Comparison of ENCODE assay signal across 8 cellular contexts in the genomic region with DNA sequence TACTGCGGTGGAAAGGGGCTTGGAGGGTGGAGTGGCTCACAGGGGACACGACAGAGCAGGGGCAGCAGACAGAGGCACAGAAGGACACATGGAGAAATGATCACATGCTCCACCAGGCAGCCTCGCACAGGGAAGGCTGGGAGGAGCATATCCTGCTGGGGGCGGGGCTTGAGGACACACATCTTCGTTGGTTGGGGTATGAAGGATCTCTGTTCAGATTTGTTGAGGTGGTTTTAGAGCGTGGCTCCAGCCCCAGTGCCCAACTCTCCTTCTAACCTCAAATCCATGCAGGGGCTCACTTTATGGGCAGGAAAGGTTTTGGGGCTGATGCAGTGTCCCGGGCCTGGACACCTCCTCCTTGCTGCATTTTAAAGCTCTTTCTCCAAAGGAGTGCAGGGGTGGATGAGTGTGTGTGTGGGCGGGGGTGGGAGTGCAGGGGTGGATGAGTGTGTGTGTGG. TPM values are rescaled to one million over a fixed set of nuclear protein-coding genes. Genes with fewer than 3 reads are reported as not detected.
DNase-seq lines count a peak whose midpoint lies in the region; ATAC-seq and TF ChIP-seq lines count a peak whose summit lies in the region.

No MANE protein-coding gene starts in this region.

- peaks cover 0 to 5% (median 0%) of the 10 kb centered on the region in 4 donors for H3K4me1 ChIP-seq in right lobe of liver

- peaks cover 21% of the 10 kb centered on the region for H3K36me3 Mint-ChIP-seq in WTC11
- peaks cover 15% of the 10 kb centered on the region for H3K36me3 Mint-ChIP-seq in dendritic cell treated with granulocyte-macrophage colony-stimulating factor and Interleukin-4, amounts not matched to agents 40 ng/mL and 50 ng/mL, for 4 days (ENCODE audit: low read depth)

- peak overlapping the region; percentile 35 for H3K27ac Mint-ChIP-seq in WTC11
- H3K27ac Mint-ChIP-seq in dendritic cell treated with granulocyte-macrophage colony-stimulating factor and Interleukin-4, amounts not matched to agents 40 ng/mL and 50 ng/mL, for 4 days = no peak overlapping the region

- WGBS in right lobe of liver (ENCODE audit: insufficient coverage, low coverage, low lambda C conversion rate, missing lambda C conversion rate) = 15% methylated on average over 6 of the region's 8 CpGs

- peaks cover 38% of the 10 kb centered on the region for H3K27me3 Mint-ChIP-seq in WTC11 (ENCODE audit: low read depth)
- peaks cover 67% of the 10 kb centered on the region for H3K27me3 Mint-ChIP-seq in dendritic cell treated with granulocyte-macrophage colony-stimulating factor and Interleukin-4, amounts not matched to agents 40 ng/mL and 50 ng/mL, for 4 days

- CTCF ChIA-PET in WTC11 (lab: Charles Lee) = interaction anchor here (0.8 to 8.9 kb wide), 8 partner anchors 13 to 207 kb away, joined by 3 to 110 read pairs (median 4); a partner anchor contains a TSS

- intact Hi-C loops in dendritic cell treated with granulocyte-macrophage colony-stimulating factor and Interleukin-4, amounts not matched to agents 40 ng/mL and 50 ng/mL, for 4 days (cut with micrococcal nuclease) = loop anchor here (5.0 kb wide), 3 partner anchors 90 to 210 kb away; a partner anchor contains a TSS
- intact Hi-C loops in right lobe of liver (cut with DNase I) = loop anchor here in 1 of 2 donors (5.0 kb wide), 1 partner anchor 95 kb away; no protein-coding TSS in a partner anchor

- peak; percentile 50 for ATAC-seq in WTC11
- peak; percentile 41 to 53 (median 48) for ATAC-seq in right lobe of liver
- ATAC-seq in HG02763 (IDR thresholded peaks at IDR 0.05; ENCODE audit: unreplicated experiment) = no peak

- DNase-seq in GM03348 (ENCODE audit: low spot score) = peak; percentile 92
- peak; percentile 44 for DNase-seq in NCI-H2081 treated with DMSO at 0.1 percent for 48 hours (lab: John Stamatoyannopoulos, UW)
- peak; percentile 89 for DNase-seq in WTC11 (ENCODE audit: low spot score)
- peak in 1 of 3 donors; percentile 69 for DNase-seq in right lobe of liver
- DNase-seq in stimulated activated CD4-positive, alpha-beta T cell treated with anti-CD3 and anti-CD28 coated beads, Interleukin-4, amount 100 ng/mL, for 4 hours = peak; percentile 49 to 58
- DNase-seq in activated gamma-delta T cell (lab: John Stamatoyannopoulos, UW) = no peak

- no peaks in the 10 kb centered on the region for H3K9me3 Mint-ChIP-seq in WTC11
- H3K9me3 Mint-ChIP-seq in dendritic cell treated with granulocyte-macrophage colony-stimulating factor and Interleukin-4, amounts not matched to agents 40 ng/mL and 50 ng/mL, for 4 days = no peaks in the 10 kb centered on the region

- H3K4me1 Mint-ChIP-seq in WTC11 = peaks cover 51% of the 10 kb centered on the region
- peaks cover 54% of the 10 kb centered on the region for H3K4me1 Mint-ChIP-seq in dendritic cell treated with granulocyte-macrophage colony-stimulating factor and Interleukin-4, amounts not matched to agents 40 ng/mL and 50 ng/mL, for 4 days (ENCODE audit: low read depth)

- no peaks in the 10 kb centered on the region for H3K9me3 ChIP-seq in right lobe of liver

- no peak for TF ChIP-seq POLR2A in right lobe of liver (IDR thresholded peaks at IDR 0.05)

- H3K4me3 ChIP-seq in right lobe of liver = no peak overlapping the region

- POLR2A ChIA-PET in WTC11 (lab: Charles Lee) = interaction anchor here (1.0 to 1.5 kb wide), 3 partner anchors 46 to 75 kb away, joined by 3 to 4 read pairs (median 4); a partner anchor contains a TSS

- H3K4me3 Mint-ChIP-seq in WTC11 = peak overlapping the region; percentile 65
- peak overlapping the region; percentile 48 for H3K4me3 Mint-ChIP-seq in dendritic cell treated with granulocyte-macrophage colony-stimulating factor and Interleukin-4, amounts not matched to agents 40 ng/mL and 50 ng/mL, for 4 days

- no peak overlapping the region for H3K27ac ChIP-seq in right lobe of liver

- TF ChIP-seq CTCF in WTC11 (IDR thresholded peaks at IDR 0.05) (no peak), right lobe of liver (IDR thresholded peaks at IDR 0.05) (no peak)

- no peaks in the 10 kb centered on the region for H3K27me3 ChIP-seq in right lobe of liver

- no peaks in the 10 kb centered on the region for H3K36me3 ChIP-seq in right lobe of liver

TF ChIP-seq in WTC11, 78 proteins besides CTCF, POLR2A, EP300 and RAD21 (continues in another document):
- no peak for TF ChIP-seq FOXJ3 (CRISPR knock-in tag; IDR thresholded peaks at IDR 0.05; ENCODE audit: borderline replicate concordance)
- no peak for TF ChIP-seq SMAD4 (CRISPR knock-in tag; IDR thresholded peaks at IDR 0.05)
- no peak for TF ChIP-seq ESRRA (CRISPR knock-in tag; IDR thresholded peaks at IDR 0.05; ENCODE audit: borderline replicate concordance)
- TF ChIP-seq, protein P1, sequence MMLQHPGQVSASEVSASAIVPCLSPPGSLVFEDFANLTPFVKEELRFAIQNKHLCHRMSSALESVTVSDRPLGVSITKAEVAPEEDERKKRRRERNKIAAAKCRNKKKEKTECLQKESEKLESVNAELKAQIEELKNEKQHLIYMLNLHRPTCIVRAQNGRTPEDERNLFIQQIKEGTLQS (CRISPR knock-in tag; conservative IDR thresholded peaks at IDR 0.05) = no peak
- no peak for TF ChIP-seq ZBTB21 (CRISPR knock-in tag; IDR thresholded peaks at IDR 0.05; ENCODE audit: borderline replicate concordance)
- TF ChIP-seq, protein P2, sequence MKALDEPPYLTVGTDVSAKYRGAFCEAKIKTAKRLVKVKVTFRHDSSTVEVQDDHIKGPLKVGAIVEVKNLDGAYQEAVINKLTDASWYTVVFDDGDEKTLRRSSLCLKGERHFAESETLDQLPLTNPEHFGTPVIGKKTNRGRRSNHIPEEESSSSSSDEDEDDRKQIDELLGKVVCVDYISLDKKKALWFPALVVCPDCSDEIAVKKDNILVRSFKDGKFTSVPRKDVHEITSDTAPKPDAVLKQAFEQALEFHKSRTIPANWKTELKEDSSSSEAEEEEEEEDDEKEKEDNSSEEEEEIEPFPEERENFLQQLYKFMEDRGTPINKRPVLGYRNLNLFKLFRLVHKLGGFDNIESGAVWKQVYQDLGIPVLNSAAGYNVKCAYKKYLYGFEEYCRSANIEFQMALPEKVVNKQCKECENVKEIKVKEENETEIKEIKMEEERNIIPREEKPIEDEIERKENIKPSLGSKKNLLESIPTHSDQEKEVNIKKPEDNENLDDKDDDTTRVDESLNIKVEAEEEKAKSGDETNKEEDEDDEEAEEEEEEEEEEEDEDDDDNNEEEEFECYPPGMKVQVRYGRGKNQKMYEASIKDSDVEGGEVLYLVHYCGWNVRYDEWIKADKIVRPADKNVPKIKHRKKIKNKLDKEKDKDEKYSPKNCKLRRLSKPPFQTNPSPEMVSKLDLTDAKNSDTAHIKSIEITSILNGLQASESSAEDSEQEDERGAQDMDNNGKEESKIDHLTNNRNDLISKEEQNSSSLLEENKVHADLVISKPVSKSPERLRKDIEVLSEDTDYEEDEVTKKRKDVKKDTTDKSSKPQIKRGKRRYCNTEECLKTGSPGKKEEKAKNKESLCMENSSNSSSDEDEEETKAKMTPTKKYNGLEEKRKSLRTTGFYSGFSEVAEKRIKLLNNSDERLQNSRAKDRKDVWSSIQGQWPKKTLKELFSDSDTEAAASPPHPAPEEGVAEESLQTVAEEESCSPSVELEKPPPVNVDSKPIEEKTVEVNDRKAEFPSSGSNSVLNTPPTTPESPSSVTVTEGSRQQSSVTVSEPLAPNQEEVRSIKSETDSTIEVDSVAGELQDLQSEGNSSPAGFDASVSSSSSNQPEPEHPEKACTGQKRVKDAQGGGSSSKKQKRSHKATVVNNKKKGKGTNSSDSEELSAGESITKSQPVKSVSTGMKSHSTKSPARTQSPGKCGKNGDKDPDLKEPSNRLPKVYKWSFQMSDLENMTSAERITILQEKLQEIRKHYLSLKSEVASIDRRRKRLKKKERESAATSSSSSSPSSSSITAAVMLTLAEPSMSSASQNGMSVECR (CRISPR knock-in tag; IDR thresholded peaks at IDR 0.05; ENCODE audit: borderline replicate concordance) = no peak
- peak; percentile 35; the same call in 1 of the 2 replicates for TF ChIP-seq SP1 (CRISPR knock-in tag; conservative IDR thresholded peaks at IDR 0.05)
- TF ChIP-seq, protein P3, sequence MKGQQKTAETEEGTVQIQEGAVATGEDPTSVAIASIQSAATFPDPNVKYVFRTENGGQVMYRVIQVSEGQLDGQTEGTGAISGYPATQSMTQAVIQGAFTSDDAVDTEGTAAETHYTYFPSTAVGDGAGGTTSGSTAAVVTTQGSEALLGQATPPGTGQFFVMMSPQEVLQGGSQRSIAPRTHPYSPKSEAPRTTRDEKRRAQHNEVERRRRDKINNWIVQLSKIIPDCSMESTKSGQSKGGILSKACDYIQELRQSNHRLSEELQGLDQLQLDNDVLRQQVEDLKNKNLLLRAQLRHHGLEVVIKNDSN (CRISPR knock-in tag; IDR thresholded peaks at IDR 0.05) = peak; percentile 88
- TF ChIP-seq, protein P4, sequence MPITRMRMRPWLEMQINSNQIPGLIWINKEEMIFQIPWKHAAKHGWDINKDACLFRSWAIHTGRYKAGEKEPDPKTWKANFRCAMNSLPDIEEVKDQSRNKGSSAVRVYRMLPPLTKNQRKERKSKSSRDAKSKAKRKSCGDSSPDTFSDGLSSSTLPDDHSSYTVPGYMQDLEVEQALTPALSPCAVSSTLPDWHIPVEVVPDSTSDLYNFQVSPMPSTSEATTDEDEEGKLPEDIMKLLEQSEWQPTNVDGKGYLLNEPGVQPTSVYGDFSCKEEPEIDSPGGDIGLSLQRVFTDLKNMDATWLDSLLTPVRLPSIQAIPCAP (CRISPR knock-in tag; IDR thresholded peaks at IDR 0.05) = no peak
- TF ChIP-seq ZNF232 (CRISPR knock-in tag; IDR thresholded peaks at IDR 0.05) = 0 out of 2 replicates have a peak, but pooled peaks have one; percentile 32
- TF ChIP-seq, protein P5, sequence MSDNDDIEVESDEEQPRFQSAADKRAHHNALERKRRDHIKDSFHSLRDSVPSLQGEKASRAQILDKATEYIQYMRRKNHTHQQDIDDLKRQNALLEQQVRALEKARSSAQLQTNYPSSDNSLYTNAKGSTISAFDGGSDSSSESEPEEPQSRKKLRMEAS (CRISPR knock-in tag; IDR thresholded peaks at IDR 0.05) = peak; percentile 55; the same call in 1 of the 2 replicates
- no peak for TF ChIP-seq NFATC4 (CRISPR knock-in tag; IDR thresholded peaks at IDR 0.05)
- TF ChIP-seq ETV6 (CRISPR knock-in tag; IDR thresholded peaks at IDR 0.05) = no peak

RNA-seq across cellular contexts. Expression of a gene that starts 0.7 kb away (rescaled TPM):
- total RNA-seq in WTC11 (2021) (49.9 to 55.7 TPM (median 50.7 TPM) in 3 replicates), right lobe of liver (1 to 10 TPM in 5 of 6 experiments, under 1 TPM in 1; 0.98 to 2.1 (median 1.5) TPM)

RNA-seq across cellular contexts. Expression of a gene that starts 5.8 kb away (rescaled TPM):
- 7.3 to 9.3 TPM (median 8.2 TPM) in 3 replicates for total RNA-seq in WTC11 (2021)
- total RNA-seq in right lobe of liver = 1 to 10 TPM in 4 of 6 experiments, under 1 TPM in 2; 0.37 to 3.1 (median 2.1) TPM

RNA-seq across cellular contexts. Expression of a gene that starts 13.3 kb away (rescaled TPM):
- total RNA-seq in WTC11 (2021) = 14.0 to 16.5 TPM (median 14.3 TPM) in 3 replicates
- under 1 TPM in 4 of 6 experiments, not detected in 2; 0.17 to 0.51 (median 0.43) TPM for total RNA-seq in right lobe of liver

RNA-seq across cellular contexts. Expression of a gene that starts 23.6 kb away (rescaled TPM):
- total RNA-seq in WTC11 (2021) (47.1 to 61.8 TPM (median 49.1 TPM) in 3 replicates), right lobe of liver (1 to 10 TPM in 4 of 6 experiments, under 1 TPM in 2; 0.62 to 1.7 (median 1.3) TPM)

RNA-seq across cellular contexts. Expression of a gene that starts 24.5 kb away (rescaled TPM):
- total RNA-seq in WTC11 (2021) (141 to 158 TPM (median 149 TPM) in 3 replicates), right lobe of liver (10 to 100 TPM; 38.2 to 59.5 (median 42.6) TPM)

Comparison
In these comparisons a context has a peak if more than half of its experiments do, and no peak if none do; other contexts are left out.
1. RNA of a gene that starts 0.7 kb away (total RNA-seq): 49.9 to 55.7 TPM in WTC11; 0.98 to 2.1 TPM in right lobe of liver; every median in the first group is over 10 times any median in the second.